Comparison of ENCODE assay signal across 8 cellular contexts in genomic region chr1:182084487-182085316, GRCh38. TPM values are rescaled to one million over a fixed set of nuclear protein-coding genes. Genes with fewer than 3 reads are reported as not detected.
DNase-seq lines count a peak whose midpoint lies in the region; ATAC-seq and TF ChIP-seq lines count a peak whose summit lies in the region.

No MANE protein-coding gene starts in this region.

- H3K36me3 Mint-ChIP-seq in naive thymus-derived CD4-positive, alpha-beta T cell, result no peaks in the 10 kb centered on the region
- H3K36me3 Mint-ChIP-seq in stimulated activated memory B cell treated with anti-CD40 and anti-IgM and Interleukin-4, amounts not matched to agents 10 μg/mL and 1 μg/mL and 100 μg/mL, for 72 hours, result no peaks in the 10 kb centered on the region

- H3K9me3 ChIP-seq in BLaER1 (no peaks in the 10 kb centered on the region), OCI-LY7 (ENCODE audit: low read length) (no peaks in the 10 kb centered on the region), esophagus squamous epithelium (no peaks in the 10 kb centered on the region)
- H3K9me3 ChIP-seq in naive thymus-derived CD4-positive, alpha-beta T cell (ENCODE audit: control insufficient read depth in 2 of 3, low read length in 3 of 3), result no peaks in the 10 kb centered on the region

- no peak overlapping the region for H3K9ac ChIP-seq in BLaER1

- H3K4me1 Mint-ChIP-seq in naive thymus-derived CD4-positive, alpha-beta T cell, result peaks cover 27 to 54% (median 52%) of the 10 kb centered on the region in 7 donors
- H3K4me1 Mint-ChIP-seq in stimulated activated memory B cell treated with anti-CD40 and anti-IgM and Interleukin-4, amounts not matched to agents 10 μg/mL and 1 μg/mL and 100 μg/mL, for 72 hours, result no peaks in the 10 kb centered on the region

- H3K79me2 ChIP-seq in OCI-LY7 (ENCODE audit: insufficient read depth, low read depth, low read length), result no peaks in the 10 kb centered on the region

- POLR2A ChIA-PET in OCI-LY7 (lab: Charles Lee), result interaction anchor here (0.6 kb wide), 1 partner anchor 8 kb away, joined by 3 read pairs; no protein-coding TSS in a partner anchor
- POLR2A ChIA-PET in naive thymus-derived CD4-positive, alpha-beta T cell (lab: Charles Lee), result interaction anchor here (0.6 to 2.7 kb wide), 2 partner anchors 309 to 311 kb away, joined by 3 to 14 read pairs; no protein-coding TSS in a partner anchor

- WGBS in esophagus squamous epithelium, 2 donors, result 12 to 13% methylated on average over 7 to 8 of the region's 8 CpGs

- H3K4me2 ChIP-seq in BLaER1 (peak overlapping the region; percentile 24; the same call in 1 of the 2 replicates), OCI-LY7 (ENCODE audit: low read length) (no peak overlapping the region)

- H3K9me2 ChIP-seq in OCI-LY7 (ENCODE audit: insufficient read depth, low read length), result no peaks in the 10 kb centered on the region

- no peaks in the 10 kb centered on the region for H3K9me3 Mint-ChIP-seq in naive thymus-derived CD4-positive, alpha-beta T cell
- no peaks in the 10 kb centered on the region for H3K9me3 Mint-ChIP-seq in stimulated activated memory B cell treated with anti-CD40 and anti-IgM and Interleukin-4, amounts not matched to agents 10 μg/mL and 1 μg/mL and 100 μg/mL, for 72 hours

- H3K27me3 ChIP-seq in BLaER1 (no peaks in the 10 kb centered on the region), esophagus squamous epithelium (no peaks in the 10 kb centered on the region)
- no peaks in the 10 kb centered on the region for H3K27me3 ChIP-seq in naive thymus-derived CD4-positive, alpha-beta T cell (ENCODE audit: control insufficient read depth in 2 of 2, insufficient read depth in 2 of 2, low read length in 2 of 2)

- H3K4me1 ChIP-seq in BLaER1 (peaks cover 29% of the 10 kb centered on the region), OCI-LY7 (ENCODE audit: insufficient read depth, low read length, poor library complexity, severe bottlenecking) (no peaks in the 10 kb centered on the region), esophagus squamous epithelium (peaks cover 14 to 48% (median 21%) of the 10 kb centered on the region in 3 donors)
- peaks cover 15 to 47% of the 10 kb centered on the region in 2 donors for H3K4me1 ChIP-seq in naive thymus-derived CD4-positive, alpha-beta T cell (ENCODE audit: control insufficient read depth in 2 of 2, insufficient read depth in 2 of 2, low read length in 2 of 2)

- no peak for TF ChIP-seq POLR2A in esophagus squamous epithelium (IDR thresholded peaks at IDR 0.05)

- H4K20me1 ChIP-seq in BLaER1 (no peaks in the 10 kb centered on the region), OCI-LY7 (ENCODE audit: insufficient read depth, low read length) (no peaks in the 10 kb centered on the region)

- H3K27me3 Mint-ChIP-seq in naive thymus-derived CD4-positive, alpha-beta T cell, result no peaks in the 10 kb centered on the region
- no peaks in the 10 kb centered on the region for H3K27me3 Mint-ChIP-seq in stimulated activated memory B cell treated with anti-CD40 and anti-IgM and Interleukin-4, amounts not matched to agents 10 μg/mL and 1 μg/mL and 100 μg/mL, for 72 hours

- DNase-seq in HuH-7.5 (ENCODE audit: low spot score), result peak; percentile 62
- peak; percentile 47 for DNase-seq in OCI-LY7 (ENCODE audit: low spot score)
- peak; percentile 71 for DNase-seq in activated T-cell treated with anti-CD3 and anti-CD28 coated beads for 48 hours (ENCODE audit: low read depth)
- DNase-seq in esophagus squamous epithelium (lab: John Stamatoyannopoulos, UW), result peak; percentile 26
- peak; percentile 60 to 79 (median 75) for DNase-seq in naive thymus-derived CD4-positive, alpha-beta T cell

- no TSS peak for BruUV-seq in OCI-LY7 (replicated peaks; lab: Mats Ljungman, UMichigan)

- no peak overlapping the region for H3K27ac ChIP-seq in BLaER1
- no peak overlapping the region for H3K27ac ChIP-seq in OCI-LY7 (ENCODE audit: low read depth, low read length, poor library complexity, severe bottlenecking)
- H3K27ac ChIP-seq in esophagus squamous epithelium, result peak overlapping the region; percentile 40 to 61 (median 53)
- no peak overlapping the region for H3K27ac ChIP-seq in naive thymus-derived CD4-positive, alpha-beta T cell (ENCODE audit: low read depth, low read length)

- intact Hi-C loops in OCI-LY7 (cut with micrococcal nuclease; ENCODE audit: unreplicated experiment), result loop anchor here (1.0 to 5.0 kb wide), 2 partner anchors 312 to 698 kb away; no protein-coding TSS in a partner anchor
- intact Hi-C loops in esophagus squamous epithelium (cut with DNase I), result loop anchor here (5.0 to 10.0 kb wide), 3 partner anchors 313 to 700 kb away; partner anchors contain the start of gene NPL
- intact Hi-C loops in naive thymus-derived CD4-positive, alpha-beta T cell (cut with micrococcal nuclease), result loop anchor here (1.0 to 10.0 kb wide), 13 partner anchors 55 to 760 kb away; partner anchors contain the start of genes GLUL (in 1 of the 2), NPL (in 1 of the 2) and RGS16 (in 1 of the 2)

- H3K4me3 ChIP-seq in BLaER1, result no peak overlapping the region
- no peak overlapping the region for H3K4me3 ChIP-seq in OCI-LY7 (ENCODE audit: low read depth, low read length, poor library complexity, severe bottlenecking)
- no peak overlapping the region for H3K4me3 ChIP-seq in esophagus squamous epithelium
- no peak overlapping the region for H3K4me3 ChIP-seq in naive thymus-derived CD4-positive, alpha-beta T cell (ENCODE audit: low read length)

- TF ChIP-seq CTCF in OCI-LY7 (conservative IDR thresholded peaks at IDR 0.05; ENCODE audit: low read length), result peak; percentile 69
- peak; percentile 63 to 98 (median 96) for TF ChIP-seq CTCF in esophagus squamous epithelium (IDR thresholded peaks at IDR 0.05)

- ATAC-seq in GM19395 (IDR thresholded peaks at IDR 0.05; ENCODE audit: unreplicated experiment), result peak; percentile 73
- ATAC-seq in naive thymus-derived CD4-positive, alpha-beta T cell, result peak; percentile 90
- ATAC-seq in stimulated activated memory B cell treated with anti-CD40 and anti-IgM and Interleukin-4, amounts not matched to agents 10 μg/mL and 1 μg/mL and 100 μg/mL, for 72 hours, result peak; percentile 52

- H3K27ac Mint-ChIP-seq in naive thymus-derived CD4-positive, alpha-beta T cell, result peak overlapping the region; percentile 49 to 88 (median 83)
- H3K27ac Mint-ChIP-seq in stimulated activated memory B cell treated with anti-CD40 and anti-IgM and Interleukin-4, amounts not matched to agents 10 μg/mL and 1 μg/mL and 100 μg/mL, for 72 hours, result no peak overlapping the region

- H3K36me3 ChIP-seq in BLaER1 (no peaks in the 10 kb centered on the region), OCI-LY7 (ENCODE audit: insufficient read depth, low read length) (no peaks in the 10 kb centered on the region), esophagus squamous epithelium (no peaks in the 10 kb centered on the region)
- H3K36me3 ChIP-seq in naive thymus-derived CD4-positive, alpha-beta T cell (ENCODE audit: control insufficient read depth in 2 of 3, insufficient read depth in 3 of 3, low read length in 3 of 3), result no peaks in the 10 kb centered on the region

- no peak overlapping the region for H2AFZ ChIP-seq in OCI-LY7 (ENCODE audit: low read length)

- H3K4me3 Mint-ChIP-seq in naive thymus-derived CD4-positive, alpha-beta T cell, result peak overlapping the region in 8 of 10 donors; percentile 8 to 45 (median 33)
- H3K4me3 Mint-ChIP-seq in stimulated activated memory B cell treated with anti-CD40 and anti-IgM and Interleukin-4, amounts not matched to agents 10 μg/mL and 1 μg/mL and 100 μg/mL, for 72 hours, result no peak overlapping the region

- CTCF ChIA-PET in OCI-LY7 (lab: Charles Lee; ENCODE audit: unreplicated experiment), result interaction anchor here (1.7 kb wide), 1 partner anchor 312 kb away, joined by 5 read pairs; no protein-coding TSS in a partner anchor
- CTCF ChIA-PET in naive thymus-derived CD4-positive, alpha-beta T cell (lab: Charles Lee), result interaction anchor here (0.5 to 11.8 kb wide), 22 partner anchors 9 to 702 kb away, joined by 3 to 230 read pairs (median 4); partner anchors contain the start of genes GLUL, RNASEL and TEDDM1

RNA-seq across cellular contexts. Expression of gene ZNF648, which starts 23.2 kb away (rescaled TPM):
- total RNA-seq in OCI-LY7 (2014; rRNA removed; shearing (Covaris generic)), result not detected in 2 replicates
- not detected in 2 replicates for total RNA-seq in OCI-LY7 (2022)
- total RNA-seq in esophagus squamous epithelium, result under 1 TPM in 1 of 4 donors, not detected in 3; under 0.01 TPM
- total RNA-seq in naive thymus-derived CD4-positive, alpha-beta T cell, result not detected
- under 1 TPM; 0.07 to 0.13 TPM for polyA plus RNA-seq in naive thymus-derived CD4-positive, alpha-beta T cell

Comparison
In these comparisons a context has a peak if more than half of its experiments do, and no peak if none do; other contexts are left out.
1. H3K27ac ChIP-seq: peak in esophagus squamous epithelium (4 of 4); none in BLaER1 (single experiment), OCI-LY7 (single experiment) and naive thymus-derived CD4-positive, alpha-beta T cell (single experiment).
2. Peak in every context shown above with its lines, with median percentiles within 50 percentile points of each other: ATAC-seq and DNase-seq.